In genomic region chr15:27231811-27232210, GRCh38 we compare ENCODE assay signal across 8 cellular contexts.
"Had no signal": no experiment of that assay in that cellular context is flagged by ENCODE, and none has a peak within 500 bp of the region (broad histone marks: within the 10 kb centered on the region; RNA-seq: fewer than 3 reads in every experiment).

No MANE protein-coding gene starts in this region.

- DNase-seq: GDM1, GF-D8 had no signal

- FAIRE-seq: G401.6, GM12878, GM12891, GM12892, GM18507, GM19239 had no signal

- H3K4me3 ChIP-seq: GM12878 had no signal

- ATAC-seq: GM12878 had no signal
